Comparison of ENCODE assay signal across 7 cellular contexts in genomic region chr15:82429693-82430092, GRCh38. TPM values are rescaled to one million over a fixed set of nuclear protein-coding genes. Genes with fewer than 3 reads are reported as not detected.
DNase-seq lines count a peak whose midpoint lies in the region; ATAC-seq and TF ChIP-seq lines count a peak whose summit lies in the region.
"Not testable (repeated sequence)": the region's sequence is repeated elsewhere in the genome, so short reads cannot be mapped to it uniquely, and the experiment has no call there.

TSS of gene GOLGA6L9 (plus strand) at chr15:82429816. CDS start at chr15:82430080, 264 bp downstream.

- not testable (repeated sequence) for H3K9me3 ChIP-seq in iPS DF 6.9 (ENCODE audit: control insufficient read depth, insufficient read depth, low read length)

- H3K4me3 Mint-ChIP-seq in WTC11; glutamatergic neuron (ENCODE audit: unreplicated experiment); nephron progenitor cell; type B pancreatic cell: not testable (repeated sequence)

- H3K4me3 ChIP-seq in H7 (ENCODE audit: insufficient read depth, low read depth, low read length); iPS DF 6.9 (ENCODE audit: low read length): not testable (repeated sequence)

- H3K27ac ChIP-seq in iPS DF 6.9 (ENCODE audit: low read length), result not testable (repeated sequence)

- not testable (repeated sequence) for ATAC-seq in WTC11

- POLR2A ChIA-PET in WTC11 (lab: Charles Lee), result not testable (repeated sequence)

- not testable (repeated sequence) for H3K4me1 ChIP-seq in iPS DF 6.9 (ENCODE audit: control insufficient read depth, insufficient read depth, low read length)

- not testable (repeated sequence) for H3K4me1 Mint-ChIP-seq in WTC11; glutamatergic neuron (ENCODE audit: low read depth, unreplicated experiment); nephron progenitor cell; type B pancreatic cell (ENCODE audit: unreplicated experiment)

- WGBS in iPS DF 6.9 (ENCODE audit: insufficient coverage, insufficient read length), result no CpG with 5 or more reads among the region's 9 CpGs

- not testable (repeated sequence) for H3K36me3 ChIP-seq in H7 (replicated peaks; ENCODE audit: control insufficient read depth, insufficient read depth, low read length); iPS DF 6.9 (ENCODE audit: control insufficient read depth, insufficient read depth, low read length)

- peak; percentile 44 for DNase-seq in H7
- peak; percentile 71 for DNase-seq in WTC11 (ENCODE audit: low spot score)
- DNase-seq in glutamatergic neuron; type B pancreatic cell (ENCODE audit: extremely low spot score, unreplicated experiment): not testable (repeated sequence)
- DNase-seq in iPS DF 6.9 (ENCODE audit: low read depth, low spot score), result peak; percentile 13
- DNase-seq in nephron progenitor cell, result peak; percentile 2
- DNase-seq in stimulated activated CD4-positive, alpha-beta T cell treated with anti-CD3 and anti-CD28 coated beads, Interleukin-1b, Interleukin-23, amount 100 ng/mL, for 48 hours, result peak; percentile 2

- not testable (repeated sequence) for H3K27ac Mint-ChIP-seq in WTC11; glutamatergic neuron (ENCODE audit: unreplicated experiment); nephron progenitor cell; type B pancreatic cell

- CTCF ChIA-PET in WTC11 (lab: Charles Lee), result not testable (repeated sequence)

- not testable (repeated sequence) for H3K27me3 Mint-ChIP-seq in WTC11 (ENCODE audit: low read depth); glutamatergic neuron (ENCODE audit: unreplicated experiment); nephron progenitor cell (ENCODE audit: low read depth, poor library complexity); type B pancreatic cell

- H3K36me3 Mint-ChIP-seq in WTC11; glutamatergic neuron (ENCODE audit: unreplicated experiment); nephron progenitor cell (ENCODE audit: low read depth); type B pancreatic cell: not testable (repeated sequence)

- not testable (repeated sequence) for TF ChIP-seq CTCF in WTC11 (IDR thresholded peaks at IDR 0.05); glutamatergic neuron (IDR thresholded peaks at IDR 0.05; ENCODE audit: partially characterized antibody, unreplicated experiment); nephron progenitor cell (IDR thresholded peaks at IDR 0.05); type B pancreatic cell (conservative IDR thresholded peaks at IDR 0.05)

- not testable (repeated sequence) for H3K9me3 Mint-ChIP-seq in WTC11; glutamatergic neuron (ENCODE audit: unreplicated experiment); nephron progenitor cell; type B pancreatic cell

- H3K27me3 ChIP-seq in H7 (ENCODE audit: control insufficient read depth, insufficient read depth, low read length); iPS DF 6.9 (ENCODE audit: control insufficient read depth, insufficient read depth, low read length): not testable (repeated sequence)

RNA-seq across cellular contexts. Expression of gene GOLGA6L9, which starts in this region (rescaled TPM):
- 2.5 and 4.0 TPM in 2 replicates for total RNA-seq in H7 (2014; rRNA removed; shearing (Covaris generic))
- total RNA-seq in WTC11 (2021) (7.3 to 9.4 TPM (median 8.0 TPM) in 3 replicates), glutamatergic neuron (ENCODE audit: unreplicated experiment) (17.5 TPM), type B pancreatic cell (ENCODE audit: low replicate concordance) (4.3 and 10.4 TPM in 2 replicates)
